ENCODE assay signal across 21 cellular contexts in genomic region chr13:60331249-60332012, GRCh38.
A peak's percentile ranks its signal among the peaks of the same experiment; 100 is the strongest.
DNase-seq lines count a peak whose midpoint lies in the region; ATAC-seq and TF ChIP-seq lines count a peak whose summit lies in the region.
"Had no signal": no experiment of that assay in that cellular context is flagged by ENCODE, and none has a peak within 500 bp of the region (broad histone marks: within the 10 kb centered on the region; RNA-seq: fewer than 3 reads in every experiment).

No MANE protein-coding gene starts in this region.

- H4K5ac ChIP-seq in H9 (ENCODE audit: insufficient read length, low read depth, low read length) = no peak overlapping the region

- H3K79me2 ChIP-seq in H9 (ENCODE audit: insufficient read depth, low read length) (no peaks in the 10 kb centered on the region), neural progenitor cell (ENCODE audit: low read depth) (no peaks in the 10 kb centered on the region), OCI-LY7 (ENCODE audit: insufficient read depth, low read depth, low read length) (no peaks in the 10 kb centered on the region)

- H3K4me1 Mint-ChIP-seq in H9 (peaks cover 8 to 9% of the 10 kb centered on the region in 2 experiments), neural progenitor cell (no peaks in the 10 kb centered on the region)
- H3K4me1 Mint-ChIP-seq: CD4-positive, alpha-beta memory T cell had no signal

- H3K18ac ChIP-seq in H9 (ENCODE audit: insufficient read length, low read depth, low read length) = no peak overlapping the region

- H3K9ac ChIP-seq in H9 (ENCODE audit: extremely low read depth, insufficient read length, low read length) (no peak overlapping the region), neural progenitor cell (no peak overlapping the region)

- H3K4me1 ChIP-seq in H9 (ENCODE audit: insufficient read depth, low read length) (no peaks in the 10 kb centered on the region), neural progenitor cell (no peaks in the 10 kb centered on the region), OCI-LY7 (ENCODE audit: insufficient read depth, low read length, poor library complexity, severe bottlenecking) (no peaks in the 10 kb centered on the region)

- H2BK12ac ChIP-seq in H9 (ENCODE audit: insufficient read length, low read depth, low read length) = no peak overlapping the region

- no peak overlapping the region for H4K91ac ChIP-seq in H9 (ENCODE audit: insufficient read length, low read depth, low read length)

- no peak overlapping the region for H2BK15ac ChIP-seq in H9 (ENCODE audit: low read depth, low read length)

- H3K4me2 ChIP-seq in H9 (ENCODE audit: insufficient read depth, insufficient read length, low read length) (no peak overlapping the region), neural progenitor cell (no peak overlapping the region), OCI-LY7 (ENCODE audit: low read length) (no peak overlapping the region)

- no peaks in the 10 kb centered on the region for H3K9me2 ChIP-seq in OCI-LY7 (ENCODE audit: insufficient read depth, low read length)

- H4K20me1 ChIP-seq in H9 (ENCODE audit: control insufficient read depth, insufficient read depth, insufficient read length) = no peaks in the 10 kb centered on the region
- no peaks in the 10 kb centered on the region for H4K20me1 ChIP-seq in neural progenitor cell (ENCODE audit: low read depth)
- no peaks in the 10 kb centered on the region for H4K20me1 ChIP-seq in OCI-LY7 (ENCODE audit: insufficient read depth, low read length)

- H3K36me3 ChIP-seq in neural progenitor cell = no peaks in the 10 kb centered on the region
- no peaks in the 10 kb centered on the region for H3K36me3 ChIP-seq in OCI-LY7 (ENCODE audit: insufficient read depth, low read length)
- H3K36me3 ChIP-seq: MG63 had no signal

- peak overlapping the region; percentile 4 to 62 (median 34); a peak in 3 of 7 replicates for H3K27ac Mint-ChIP-seq in H9
- H3K27ac Mint-ChIP-seq in neural progenitor cell = no peak overlapping the region
- H3K27ac Mint-ChIP-seq: CD4-positive, alpha-beta memory T cell had no signal

- H3K27me3 ChIP-seq in H9 (ENCODE audit: insufficient read depth, low read length) = no peaks in the 10 kb centered on the region
- no peaks in the 10 kb centered on the region for H3K27me3 ChIP-seq in neural progenitor cell
- H3K27me3 ChIP-seq: MG63 had no signal

- no peak overlapping the region for H4K8ac ChIP-seq in H9 (replicated peaks; ENCODE audit: insufficient read length, low read depth, low read length)

- H3K14ac ChIP-seq in H9 (ENCODE audit: insufficient read depth, low read length) = no peak overlapping the region

- H2BK120ac ChIP-seq in H9 (ENCODE audit: low read depth, low read length, poor library complexity, severe bottlenecking) = no peak overlapping the region

- H3K27me3 Mint-ChIP-seq in H9 (ENCODE audit: low read depth) (no peaks in the 10 kb centered on the region), neural progenitor cell (ENCODE audit: insufficient read depth, low read depth) (no peaks in the 10 kb centered on the region)

- H3K79me1 ChIP-seq in H9 (ENCODE audit: insufficient read depth, low read depth, low read length, poor library complexity, severe bottlenecking) = no peaks in the 10 kb centered on the region

- H3K9me3 Mint-ChIP-seq in H9 (peaks cover 4% of the 10 kb centered on the region in 2 experiments; a peak in 3 of 5 replicates), neural progenitor cell (no peaks in the 10 kb centered on the region)

- no peaks in the 10 kb centered on the region for H3K9me3 ChIP-seq in H9 (ENCODE audit: control insufficient read depth, low read depth, low read length)
- no peaks in the 10 kb centered on the region for H3K9me3 ChIP-seq in neural progenitor cell (ENCODE audit: low read depth)
- peaks cover 6% of the 10 kb centered on the region; the same call in 1 of the 2 replicates for H3K9me3 ChIP-seq in OCI-LY7 (ENCODE audit: low read length)

- TF ChIP-seq CTCF in H9 (conservative IDR thresholded peaks at IDR 0.05) (no peak), neural progenitor cell (IDR thresholded peaks at IDR 0.05) (no peak), OCI-LY7 (conservative IDR thresholded peaks at IDR 0.05; ENCODE audit: low read length) (no peak)

- H3K4me3 Mint-ChIP-seq in H9 (no peak overlapping the region), neural progenitor cell (no peak overlapping the region)
- H3K4me3 Mint-ChIP-seq: CD4-positive, alpha-beta memory T cell had no signal

- DNase-seq in H9 = no peak
- DNase-seq in UCSD-AML1 (lab: John Stamatoyannopoulos, UW; ENCODE audit: unreplicated experiment) = peak; percentile 3
- DNase-seq in left colon = no peak
- no peak for DNase-seq in neural progenitor cell (ENCODE audit: low spot score)
- no peak for DNase-seq in OCI-LY7 (ENCODE audit: low spot score)
- no peak for DNase-seq in NCI-H1092 (lab: John Stamatoyannopoulos, UW)
- no peak for DNase-seq in activated gamma-delta T cell (lab: John Stamatoyannopoulos, UW)
- DNase-seq: AML-193; C1 segment of cervical spinal cord; CD4-positive, alpha-beta memory T cell; COR-L47; DMS53; KG1; MG63; NCI-H2029; NCI-H446 treated with DMSO at 0.1 percent for 48 hours; NCI-H526 treated with DMSO at 0.1 percent for 48 hours; SHP77 treated with DMSO at 0.1 percent for 48 hours had no signal

- H2BK5ac ChIP-seq in H9 (ENCODE audit: insufficient read length, low read length) = no peak overlapping the region

- no peak overlapping the region for H3K56ac ChIP-seq in H9 (ENCODE audit: insufficient read length, low read depth, low read length)

- no peak overlapping the region for H3K4ac ChIP-seq in H9 (ENCODE audit: low read depth, low read length)

- no peak overlapping the region for H3K23ac ChIP-seq in H9 (ENCODE audit: insufficient read length, low read depth, low read length)

- CTCF ChIA-PET in OCI-LY7 (lab: Charles Lee; ENCODE audit: unreplicated experiment) = no interaction called here

- no peak overlapping the region for H2AFZ ChIP-seq in H9 (ENCODE audit: low read length)
- H2AFZ ChIP-seq in neural progenitor cell (replicated peaks) = peak overlapping the region; percentile 68
- no peak overlapping the region for H2AFZ ChIP-seq in OCI-LY7 (ENCODE audit: low read length)

- WGBS in H9 (ENCODE audit: extremely low coverage, insufficient read length, low lambda C conversion rate) = no CpG with 5 or more reads among the region's 4 CpGs

- no peak overlapping the region for H2BK20ac ChIP-seq in H9 (ENCODE audit: low read depth, low read length, poor library complexity, severe bottlenecking)

- H3K27ac ChIP-seq in H9 (ENCODE audit: insufficient read length, low read depth, low read length) (no peak overlapping the region), neural progenitor cell (no peak overlapping the region), OCI-LY7 (ENCODE audit: low read depth, low read length, poor library complexity, severe bottlenecking) (no peak overlapping the region)
- H3K27ac ChIP-seq: RWPE1 had no signal

- no peaks in the 10 kb centered on the region for H3K23me2 ChIP-seq in H9 (ENCODE audit: insufficient read length, low read depth, low read length, poor library complexity, severe bottlenecking)

- no peak overlapping the region for H3K4me3 ChIP-seq in neural progenitor cell
- H3K4me3 ChIP-seq in OCI-LY7 (ENCODE audit: low read depth, low read length, poor library complexity, severe bottlenecking) = no peak overlapping the region
- H3K4me3 ChIP-seq: MG63 had no signal

- H3K36me3 Mint-ChIP-seq in H9 (ENCODE audit: insufficient read depth in 1 of 3, low read depth in 3 of 3) (peaks cover 0 to 5% (median 2%) of the 10 kb centered on the region in 3 experiments; a peak in 4 of 7 replicates), neural progenitor cell (no peaks in the 10 kb centered on the region)
- H3K36me3 Mint-ChIP-seq: CD4-positive, alpha-beta memory T cell had no signal

- no peak overlapping the region for H3T11ph ChIP-seq in H9 (ENCODE audit: low read length)

- no peaks in the 10 kb centered on the region for H3F3A ChIP-seq in neural progenitor cell (ENCODE audit: low read depth)

- ATAC-seq in left colon = peak; percentile 62
- no peak for ATAC-seq in HG03439 (IDR thresholded peaks at IDR 0.05; ENCODE audit: unreplicated experiment)
- ATAC-seq: Panc1 had no signal

- intact Hi-C loops in left colon (cut with DNase I, micrococcal nuclease) (no loop called here), OCI-LY7 (cut with micrococcal nuclease; ENCODE audit: unreplicated experiment) (loop anchor here (5.0 kb wide), 1 partner anchor 654 kb away; no protein-coding TSS in a partner anchor)

- no peak overlapping the region for H2AK5ac ChIP-seq in H9 (ENCODE audit: insufficient read length, low read length)

- POLR2A ChIA-PET in OCI-LY7 (lab: Charles Lee) = no interaction called here

- BruUV-seq in OCI-LY7 (replicated peaks; lab: Mats Ljungman, UMichigan) = no TSS peak
